Comparison of ENCODE assay signal across 8 cellular contexts in the genomic region with DNA sequence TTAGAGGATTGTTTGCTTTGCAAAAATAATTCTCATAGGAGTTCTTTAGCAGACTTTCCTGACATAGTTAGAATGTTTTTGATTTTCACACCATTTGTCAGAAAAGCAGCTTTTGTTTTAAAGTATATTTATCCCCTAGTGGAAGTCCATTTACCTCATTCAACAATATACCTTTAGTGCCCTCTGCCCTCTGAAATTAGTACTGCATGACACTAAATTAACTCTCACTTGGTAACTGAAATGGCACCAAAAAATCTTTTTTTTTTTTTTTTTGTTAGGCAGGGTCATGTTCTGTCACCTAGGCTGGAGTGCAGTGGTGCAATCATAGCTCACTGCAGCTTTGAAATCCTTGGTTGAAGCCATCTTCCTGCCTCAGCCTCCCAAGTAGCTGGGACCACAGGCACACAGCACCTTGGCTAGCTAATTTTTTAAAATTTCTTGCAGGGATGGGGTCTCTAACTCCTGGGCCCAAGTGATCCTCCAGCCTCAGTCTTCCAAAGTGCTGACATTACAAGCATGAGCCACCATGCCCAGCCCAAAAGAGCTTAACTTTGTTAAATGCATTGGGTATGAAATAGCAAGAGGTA. TPM values are rescaled to one million over a fixed set of nuclear protein-coding genes. Genes with fewer than 3 reads are reported as not detected.
DNase-seq lines count a peak whose midpoint lies in the region; ATAC-seq, FAIRE-seq and TF ChIP-seq lines count a peak whose summit lies in the region.

No MANE protein-coding gene starts in this region.

- H3K27me3 ChIP-seq in suprapubic skin = no peaks in the 10 kb centered on the region

- H3K36me3 ChIP-seq in suprapubic skin = peaks cover 57% of the 10 kb centered on the region

- DNase-seq in stimulated activated CD4-positive, alpha-beta T cell treated with anti-CD3 and anti-CD28 coated beads, Interleukin-4, amount 100 ng/mL, for 24 hours = peak; percentile 21
- DNase-seq in stimulated activated CD4-positive, alpha-beta T cell treated with anti-CD3 and anti-CD28 coated beads, Interleukin-1b, Interleukin-23, amount 100 ng/mL, for 48 hours = no peak
- DNase-seq in RCC 7860 (ENCODE audit: low spot score) (peak; percentile 14), fibroblast of peridontal ligament (ENCODE audit: extremely low read depth) (peak; percentile 46), suprapubic skin (ENCODE audit: low spot score in 2 of 2) (no peak), HuH-7.5 (ENCODE audit: low spot score) (no peak)
- no peak for DNase-seq in stimulated activated CD4-positive, alpha-beta T cell treated with anti-CD3 and anti-CD28 coated beads, Interleukin-2, amount 100 ng/mL, for 24 hours

- peak; percentile 50 for FAIRE-seq in RCC 7860 (lab: Jason Lieb, UNC)

- H3K4me3 ChIP-seq in suprapubic skin = no peak overlapping the region

- TF ChIP-seq CTCF in suprapubic skin (IDR thresholded peaks at IDR 0.05) = peak; percentile 29 to 47

- ATAC-seq in HG02678 (IDR thresholded peaks at IDR 0.05; ENCODE audit: unreplicated experiment) = no peak

- H3K27ac ChIP-seq in suprapubic skin = no peak overlapping the region

- peaks cover 21% of the 10 kb centered on the region for H3K4me1 ChIP-seq in suprapubic skin

- no peak for TF ChIP-seq POLR2A in suprapubic skin (IDR thresholded peaks at IDR 0.05)

- TF ChIP-seq EP300 in suprapubic skin (IDR thresholded peaks at IDR 0.05) = no peak

- no peaks in the 10 kb centered on the region for H3K9me3 ChIP-seq in suprapubic skin

RNA-seq across cellular contexts. Expression of a gene that starts 13.6 kb away (rescaled TPM):
- 10 to 100 TPM; 22.2 to 31.1 (median 28.3) TPM for total RNA-seq in suprapubic skin

RNA-seq across cellular contexts. Expression of a gene that starts 14.3 kb away (rescaled TPM):
- 10 to 100 TPM in 3 of 4 donors, 1 to 10 TPM in 1; 8.8 to 36.5 (median 13.8) TPM for total RNA-seq in suprapubic skin

RNA-seq across cellular contexts. Expression of a gene that starts 58.2 kb away (rescaled TPM):
- under 1 TPM in 1 of 4 donors, not detected in 3; 0.25 TPM for total RNA-seq in suprapubic skin

Comparison
In these comparisons a context has a peak if more than half of its experiments do, and no peak if none do; other contexts are left out.
1. DNase-seq: peak in stimulated activated CD4-positive, alpha-beta T cell treated with anti-CD3 and anti-CD28 coated beads, Interleukin-4, amount 100 ng/mL, for 24 hours (single experiment), RCC 7860 (single experiment) and fibroblast of peridontal ligament (single experiment); none in stimulated activated CD4-positive, alpha-beta T cell treated with anti-CD3 and anti-CD28 coated beads, Interleukin-1b, Interleukin-23, amount 100 ng/mL, for 48 hours (single experiment), suprapubic skin (0 of 2), stimulated activated CD4-positive, alpha-beta T cell treated with anti-CD3 and anti-CD28 coated beads, Interleukin-2, amount 100 ng/mL, for 24 hours (0 of 2) and HuH-7.5 (single experiment).